1 cellular context compared by ENCODE assay signal in the genomic region with DNA sequence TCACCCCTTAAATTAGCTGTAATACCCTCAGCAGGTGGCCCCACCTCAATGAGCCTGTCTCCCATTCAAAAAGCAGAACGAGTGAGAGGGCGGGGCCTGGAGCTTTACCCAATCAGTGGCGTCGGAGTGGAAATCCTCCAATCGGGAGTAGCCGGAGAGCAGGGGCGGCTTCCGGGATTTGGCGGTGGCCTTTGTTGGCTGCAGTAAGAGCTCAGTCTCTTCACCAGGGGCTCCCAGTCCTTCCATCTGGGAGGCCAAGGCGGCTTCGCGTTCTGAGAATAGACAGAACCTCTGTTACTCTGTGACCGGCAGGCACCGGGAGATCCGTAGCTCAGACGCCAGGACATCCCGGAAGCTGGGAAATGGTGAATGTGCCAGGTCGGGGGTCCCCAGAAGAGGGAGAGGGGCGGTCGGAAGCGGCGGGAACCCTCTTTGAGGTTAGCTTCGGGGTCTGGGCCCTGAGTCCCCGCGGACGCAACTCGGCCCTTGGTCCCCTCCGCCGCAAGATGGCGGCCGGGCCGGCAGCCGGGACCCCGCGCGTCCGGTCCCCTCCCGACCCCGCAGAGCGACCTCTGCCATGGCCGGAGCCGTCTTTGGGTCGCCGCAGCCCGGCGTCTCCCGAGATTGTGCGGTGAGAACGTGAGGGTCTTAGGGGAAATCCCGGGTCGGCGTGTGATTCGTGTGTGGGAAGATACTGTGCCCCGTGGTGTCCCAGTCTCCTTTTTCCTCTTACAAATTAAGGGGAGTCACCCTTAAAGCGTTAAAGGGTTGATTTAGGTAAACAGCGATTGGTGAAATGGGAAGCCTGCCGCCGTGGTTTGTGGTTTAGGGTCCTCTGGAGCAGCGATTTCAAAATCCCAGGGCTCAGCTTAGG.
A peak's percentile ranks its signal among the peaks of the same experiment; 100 is the strongest.
TF ChIP-seq lines count a peak whose summit lies in the region.

No MANE protein-coding gene starts in this region.

TF ChIP-seq in HepG2, 621 proteins besides CTCF, POLR2A, EP300 and RAD21 (continued from another document and continues in another):
- TF ChIP-seq RERE (CRISPR knock-in tag; IDR thresholded peaks at IDR 0.05; ENCODE audit: low read depth) (0 out of 2 replicates have a peak, but pooled peaks have one; percentile 19), U2AF1 (optimal IDR thresholded peaks at IDR 0.05; ENCODE audit: low read depth, low read length) (peak; percentile 97), AGO1 (IDR thresholded peaks at IDR 0.05; ENCODE audit: low read depth, low read length, poor library complexity, severe bottlenecking) (peak; percentile 99), RFX3 (CRISPR knock-in tag; IDR thresholded peaks at IDR 0.05) (no peak), POGK (CRISPR knock-in tag; conservative IDR thresholded peaks at IDR 0.05) (peak; percentile 97), JUNB (CRISPR knock-in tag; IDR thresholded peaks at IDR 0.05; ENCODE audit: borderline replicate concordance) (no peak), GFI1 (CRISPR knock-in tag; IDR thresholded peaks at IDR 0.05; ENCODE audit: borderline replicate concordance) (peak; percentile 89), ZNF407 (CRISPR knock-in tag; IDR thresholded peaks at IDR 0.05; ENCODE audit: not compliant biosample characterization) (peak; percentile 57), ZFP37 (CRISPR knock-in tag; IDR thresholded peaks at IDR 0.05; ENCODE audit: borderline replicate concordance) (peak; percentile 93), ZNF101 (CRISPR knock-in tag; IDR thresholded peaks at IDR 0.05; ENCODE audit: borderline replicate concordance, low read depth) (no peak), HMG20A (CRISPR knock-in tag; IDR thresholded peaks at IDR 0.05; ENCODE audit: borderline replicate concordance) (no peak), ZNF660 (CRISPR knock-in tag; IDR thresholded peaks at IDR 0.05; ENCODE audit: borderline replicate concordance, low read depth) (no peak), SAP130 (CRISPR knock-in tag; IDR thresholded peaks at IDR 0.05; ENCODE audit: low read depth) (peak; percentile 87), KLF16 (CRISPR knock-in tag; IDR thresholded peaks at IDR 0.05) (peak in 1 of 2 experiments; percentile 97; a peak in 2 of 4 replicates), ZNF333 (CRISPR knock-in tag; IDR thresholded peaks at IDR 0.05; ENCODE audit: borderline replicate concordance) (peak; percentile 89; the same call in 1 of the 2 replicates), ZNF773 (CRISPR knock-in tag; IDR thresholded peaks at IDR 0.05; ENCODE audit: borderline replicate concordance) (peak; percentile 68; the same call in 1 of the 2 replicates), CREBL2 (CRISPR knock-in tag; IDR thresholded peaks at IDR 0.05; ENCODE audit: borderline replicate concordance) (no peak), ZNF33B (CRISPR knock-in tag; IDR thresholded peaks at IDR 0.05) (no peak), HDAC6 (IDR thresholded peaks at IDR 0.05; ENCODE audit: low read depth, low read length) (no peak), CREB3 (CRISPR knock-in tag; IDR thresholded peaks at IDR 0.05) (peak; percentile 90), SOX6 (IDR thresholded peaks at IDR 0.05) (no peak), SOX6 (CRISPR knock-in tag; IDR thresholded peaks at IDR 0.05) (peak; percentile 77), ZNF253 (CRISPR knock-in tag; IDR thresholded peaks at IDR 0.05; ENCODE audit: borderline replicate concordance) (peak; percentile 90), PHF20 (CRISPR knock-in tag; IDR thresholded peaks at IDR 0.05) (peak; percentile 68; the same call in 1 of the 2 replicates), NR1H2 (CRISPR knock-in tag; IDR thresholded peaks at IDR 0.05; ENCODE audit: borderline replicate concordance, low read depth) (no peak; the same call in 1 of the 2 replicates), ZNF589 (CRISPR knock-in tag; conservative IDR thresholded peaks at IDR 0.05) (0 out of 2 replicates have a peak, but pooled peaks have one; percentile 33), TRIM22 (IDR thresholded peaks at IDR 0.05) (no peak)
- TF ChIP-seq, protein P1, sequence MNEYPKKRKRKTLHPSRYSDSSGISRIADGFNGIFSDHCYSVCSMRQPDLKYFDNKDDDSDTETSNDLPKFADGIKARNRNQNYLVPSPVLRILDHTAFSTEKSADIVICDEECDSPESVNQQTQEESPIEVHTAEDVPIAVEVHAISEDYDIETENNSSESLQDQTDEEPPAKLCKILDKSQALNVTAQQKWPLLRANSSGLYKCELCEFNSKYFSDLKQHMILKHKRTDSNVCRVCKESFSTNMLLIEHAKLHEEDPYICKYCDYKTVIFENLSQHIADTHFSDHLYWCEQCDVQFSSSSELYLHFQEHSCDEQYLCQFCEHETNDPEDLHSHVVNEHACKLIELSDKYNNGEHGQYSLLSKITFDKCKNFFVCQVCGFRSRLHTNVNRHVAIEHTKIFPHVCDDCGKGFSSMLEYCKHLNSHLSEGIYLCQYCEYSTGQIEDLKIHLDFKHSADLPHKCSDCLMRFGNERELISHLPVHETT (CRISPR knock-in tag; conservative IDR thresholded peaks at IDR 0.05) = no peak; the same call in 1 of the 2 replicates
